Comparison of ENCODE assay signal across 24 cellular contexts in genomic region chr17:56038136-56038535, GRCh38.
"Had no signal": no experiment of that assay in that cellular context is flagged by ENCODE, and none has a peak within 500 bp of the region (broad histone marks: within the 10 kb centered on the region; RNA-seq: fewer than 3 reads in every experiment).

No MANE protein-coding gene starts in this region.

- H3K9me3 Mint-ChIP-seq: activated B cell treated with CpG ODN at 0.5 μM for 24 hours; activated CD4-positive, alpha-beta T cell treated with anti-CD3 and anti-CD28 coated beads, Interleukin-2, amount 10 ng/mL, durations not matched to agents 24 days and 14 days; activated naive CD4-positive, alpha-beta T cell treated with anti-CD3 and anti-CD28 coated beads, Interleukin-2, amount 50 U/mL, for 72 hours; activated naive CD8-positive, alpha-beta T cell treated with anti-CD3 and anti-CD28 coated beads, Interleukin-2, amount 50 U/mL, for 24 hours; activated T-cell treated with anti-CD3 and anti-CD28 coated beads, Interleukin-2, amount 50 U/mL, for 24 hours; activated T-helper 1 cell treated with anti-CD3 and anti-CD28 coated beads, Interleukin-12 subunit alpha, Interleukin-12 subunit beta, Interleukin-2, Interleukin-4 antibody, amounts not matched to agents 30 ng/mL and 10 ng/mL and 1 ng/mL, durations not matched to agents 14 hours and 24 hours and 36 hours; T-helper 1 cell treated with Interleukin-12 subunit alpha and Interleukin-12 subunit beta and Interleukin-4 antibody, amounts not matched to agents 30 μg/mL and 1 μg/mL, for 36 hours had no signal

- H3K36me3 Mint-ChIP-seq: activated CD8-positive, alpha-beta memory T cell treated with anti-CD3 and anti-CD28 coated beads, Interleukin-2, amount 10 ng/mL, durations not matched to agents 7 days and 5 days; activated naive CD4-positive, alpha-beta T cell treated with anti-CD3 and anti-CD28 coated beads, Interleukin-2, amount 50 U/mL, for 72 hours had no signal

- H3K27ac Mint-ChIP-seq: activated B cell treated with CpG ODN at 0.5 μM for 24 hours; activated CD4-positive, alpha-beta T cell treated with anti-CD3 and anti-CD28 coated beads, Interleukin-2, amount 10 ng/mL, durations not matched to agents 24 days and 14 days; activated CD8-positive, alpha-beta memory T cell treated with anti-CD3 and anti-CD28 coated beads, Interleukin-2, amount 10 ng/mL, durations not matched to agents 7 days and 5 days; activated naive CD4-positive, alpha-beta T cell treated with anti-CD3 and anti-CD28 coated beads, Interleukin-2, amount 50 U/mL, for 72 hours; activated naive CD8-positive, alpha-beta T cell treated with anti-CD3 and anti-CD28 coated beads, Interleukin-2, amount 50 U/mL, for 24 hours; activated T-cell treated with anti-CD3 and anti-CD28 coated beads, Interleukin-2, amount 50 U/mL, for 24 hours; activated T-helper 1 cell treated with anti-CD3 and anti-CD28 coated beads, Interleukin-12 subunit alpha, Interleukin-12 subunit beta, Interleukin-2, Interleukin-4 antibody, amounts not matched to agents 30 ng/mL and 10 ng/mL and 1 ng/mL, durations not matched to agents 14 hours and 24 hours and 36 hours; T-helper 1 cell treated with Interleukin-12 subunit alpha and Interleukin-12 subunit beta and Interleukin-4 antibody, amounts not matched to agents 30 μg/mL and 1 μg/mL, for 36 hours had no signal

- H3K36me3 ChIP-seq: brain microvascular endothelial cell, cardiac muscle cell, Peyer's patch had no signal

- H3K27me3 Mint-ChIP-seq: activated B cell treated with CpG ODN at 0.5 μM for 24 hours had no signal

- H3K4me1 Mint-ChIP-seq: activated B cell treated with CpG ODN at 0.5 μM for 24 hours; activated CD4-positive, alpha-beta T cell treated with anti-CD3 and anti-CD28 coated beads, Interleukin-2, amount 10 ng/mL, durations not matched to agents 24 days and 14 days; activated CD8-positive, alpha-beta memory T cell treated with anti-CD3 and anti-CD28 coated beads, Interleukin-2, amount 10 ng/mL, durations not matched to agents 7 days and 5 days; activated naive CD8-positive, alpha-beta T cell treated with anti-CD3 and anti-CD28 coated beads, Interleukin-2, amount 50 U/mL, for 24 hours had no signal

- H3K4me1 ChIP-seq: Peyer's patch had no signal

- H3K27me3 ChIP-seq: brain microvascular endothelial cell, cardiac muscle cell, Peyer's patch had no signal

- H3K4me3 ChIP-seq: cardiac muscle cell, Peyer's patch had no signal

- DNase-seq: activated B cell treated with CpG ODN at 0.5 μM for 24 hours; activated CD4-positive, alpha-beta T cell treated with anti-CD3 and anti-CD28 coated beads for 1 hour; activated CD4-positive, alpha-beta T cell treated with anti-CD3 and anti-CD28 coated beads, Interleukin-2, amount 10 ng/mL, durations not matched to agents 24 days and 14 days; activated CD4-positive, alpha-beta T cell treated with anti-CD3 and anti-CD28 coated beads, Interleukin-2, amount 50 U/mL, for 48 hours; activated CD8-positive, alpha-beta memory T cell treated with anti-CD3 and anti-CD28 coated beads, Interleukin-2, amount 10 ng/mL, durations not matched to agents 7 days and 5 days; activated effector memory CD4-positive, alpha-beta T cell treated with Interleukin-2 at 50 U/mL for 16 hours; activated naive CD4-positive, alpha-beta T cell; activated naive CD8-positive, alpha-beta T cell treated with anti-CD3 and anti-CD28 coated beads, Interleukin-2, amount 50 U/mL, for 24 hours; activated T-cell treated with anti-CD3 and anti-CD28 coated beads, Interleukin-2, amount 50 U/mL, for 24 hours; amygdala; brain microvascular endothelial cell; KG1; NCI-H1048; NCI-H146; NCI-H187 treated with DMSO at 0.1 percent for 48 hours; NCI-H2081 treated with DMSO at 0.1 percent for 48 hours; NCI-H446; NCI-H69; Peyer's patch; SHP77 treated with DMSO at 0.1 percent for 48 hours had no signal

- H3K4me3 Mint-ChIP-seq: activated B cell treated with CpG ODN at 0.5 μM for 24 hours; activated CD4-positive, alpha-beta T cell treated with anti-CD3 and anti-CD28 coated beads, Interleukin-2, amount 10 ng/mL, durations not matched to agents 24 days and 14 days; activated CD8-positive, alpha-beta memory T cell treated with anti-CD3 and anti-CD28 coated beads, Interleukin-2, amount 10 ng/mL, durations not matched to agents 7 days and 5 days; activated naive CD8-positive, alpha-beta T cell treated with anti-CD3 and anti-CD28 coated beads, Interleukin-2, amount 50 U/mL, for 24 hours; activated T-cell treated with anti-CD3 and anti-CD28 coated beads, Interleukin-2, amount 50 U/mL, for 24 hours; activated T-helper 1 cell treated with anti-CD3 and anti-CD28 coated beads, Interleukin-12 subunit alpha, Interleukin-12 subunit beta, Interleukin-2, Interleukin-4 antibody, amounts not matched to agents 30 ng/mL and 10 ng/mL and 1 ng/mL, durations not matched to agents 14 hours and 24 hours and 36 hours; T-helper 1 cell treated with Interleukin-12 subunit alpha and Interleukin-12 subunit beta and Interleukin-4 antibody, amounts not matched to agents 30 μg/mL and 1 μg/mL, for 36 hours had no signal

- ATAC-seq: activated CD8-positive, alpha-beta memory T cell treated with anti-CD3 and anti-CD28 coated beads, Interleukin-2, amount 10 ng/mL, durations not matched to agents 7 days and 5 days; activated naive CD4-positive, alpha-beta T cell treated with anti-CD3 and anti-CD28 coated beads, Interleukin-2, amount 50 U/mL, for 72 hours; activated naive CD8-positive, alpha-beta T cell treated with anti-CD3 and anti-CD28 coated beads, Interleukin-2, amount 50 U/mL, for 24 hours had no signal

- H3K9me3 ChIP-seq: Peyer's patch had no signal

- H3K27ac ChIP-seq: brain microvascular endothelial cell, cardiac muscle cell, Peyer's patch had no signal
